1 cellular context compared by ENCODE assay signal in the genomic region with DNA sequence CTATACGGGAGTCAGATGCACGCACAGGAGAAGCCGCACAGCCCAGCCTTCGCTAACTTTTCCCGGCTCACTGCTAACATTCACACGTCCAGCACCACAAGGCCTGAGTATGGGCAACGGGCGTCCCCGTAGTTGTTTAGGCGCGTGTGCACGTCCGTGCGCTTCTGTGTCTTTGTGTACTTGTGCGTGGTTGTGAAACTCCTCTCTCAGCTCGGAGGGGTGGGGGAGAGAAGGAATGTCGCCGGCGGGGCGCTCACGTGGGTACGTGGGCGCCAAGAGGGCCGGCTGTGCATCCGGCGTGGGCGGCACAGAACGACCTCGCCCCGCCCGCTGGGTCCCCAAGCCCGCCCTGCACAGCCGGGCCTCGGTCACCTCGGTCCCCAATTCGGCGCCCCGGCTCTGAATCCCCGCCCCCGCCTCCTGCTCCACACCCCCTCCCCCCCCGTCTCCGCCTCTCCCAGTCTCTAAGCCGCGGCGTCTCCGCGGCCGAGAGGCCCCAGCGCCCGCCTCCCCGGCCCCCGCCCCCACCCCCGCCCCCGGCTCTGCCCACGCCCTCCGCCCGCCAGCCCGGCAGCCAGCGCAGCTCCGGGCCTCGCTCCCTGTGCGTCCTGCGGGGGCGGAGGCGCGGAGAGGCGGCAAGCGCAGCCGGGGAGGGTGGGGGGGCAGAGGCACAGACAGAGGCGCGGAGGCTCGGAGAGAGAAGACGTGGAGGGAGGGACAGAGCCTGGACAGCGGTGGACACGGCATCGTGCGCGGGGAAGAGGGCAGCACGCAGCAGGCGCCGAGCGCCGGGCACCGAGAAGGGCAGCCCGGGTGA.
TF ChIP-seq lines count a peak whose summit lies in the region.

A gene with protein sequence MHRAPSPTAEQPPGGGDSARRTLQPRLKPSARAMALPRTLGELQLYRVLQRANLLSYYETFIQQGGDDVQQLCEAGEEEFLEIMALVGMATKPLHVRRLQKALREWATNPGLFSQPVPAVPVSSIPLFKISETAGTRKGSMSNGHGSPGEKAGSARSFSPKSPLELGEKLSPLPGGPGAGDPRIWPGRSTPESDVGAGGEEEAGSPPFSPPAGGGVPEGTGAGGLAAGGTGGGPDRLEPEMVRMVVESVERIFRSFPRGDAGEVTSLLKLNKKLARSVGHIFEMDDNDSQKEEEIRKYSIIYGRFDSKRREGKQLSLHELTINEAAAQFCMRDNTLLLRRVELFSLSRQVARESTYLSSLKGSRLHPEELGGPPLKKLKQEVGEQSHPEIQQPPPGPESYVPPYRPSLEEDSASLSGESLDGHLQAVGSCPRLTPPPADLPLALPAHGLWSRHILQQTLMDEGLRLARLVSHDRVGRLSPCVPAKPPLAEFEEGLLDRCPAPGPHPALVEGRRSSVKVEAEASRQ (plus strand): TSS at position 673 of the 817 bp plus-strand sequence. CDS start 158 bp downstream, outside the sequence.

TF ChIP-seq in HEK293, 187 proteins besides CTCF, POLR2A, EP300 and RAD21 (continued from another document):
- TF ChIP-seq, protein P1, sequence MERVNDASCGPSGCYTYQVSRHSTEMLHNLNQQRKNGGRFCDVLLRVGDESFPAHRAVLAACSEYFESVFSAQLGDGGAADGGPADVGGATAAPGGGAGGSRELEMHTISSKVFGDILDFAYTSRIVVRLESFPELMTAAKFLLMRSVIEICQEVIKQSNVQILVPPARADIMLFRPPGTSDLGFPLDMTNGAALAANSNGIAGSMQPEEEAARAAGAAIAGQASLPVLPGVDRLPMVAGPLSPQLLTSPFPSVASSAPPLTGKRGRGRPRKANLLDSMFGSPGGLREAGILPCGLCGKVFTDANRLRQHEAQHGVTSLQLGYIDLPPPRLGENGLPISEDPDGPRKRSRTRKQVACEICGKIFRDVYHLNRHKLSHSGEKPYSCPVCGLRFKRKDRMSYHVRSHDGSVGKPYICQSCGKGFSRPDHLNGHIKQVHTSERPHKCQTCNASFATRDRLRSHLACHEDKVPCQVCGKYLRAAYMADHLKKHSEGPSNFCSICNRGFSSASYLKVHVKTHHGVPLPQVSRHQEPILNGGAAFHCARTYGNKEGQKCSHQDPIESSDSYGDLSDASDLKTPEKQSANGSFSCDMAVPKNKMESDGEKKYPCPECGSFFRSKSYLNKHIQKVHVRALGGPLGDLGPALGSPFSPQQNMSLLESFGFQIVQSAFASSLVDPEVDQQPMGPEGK (tag by site-specific recombination; IDR thresholded peaks at IDR 0.05) = peak; percentile 7; the same call in 1 of the 2 replicates
- TF ChIP-seq ZNF24 (tag by site-specific recombination; IDR thresholded peaks at IDR 0.05) (peak; percentile 44; the same call in 1 of the 2 replicates), ZNF248 (tag by site-specific recombination; IDR thresholded peaks at IDR 0.05) (no peak), ZNF146 (tag by site-specific recombination; IDR thresholded peaks at IDR 0.05) (peak; percentile 38; the same call in 1 of the 2 replicates), BCL11A (tag by site-specific recombination; IDR thresholded peaks at IDR 0.05; ENCODE audit: low read depth) (peak; percentile 60; the same call in 1 of the 2 replicates)
- TF ChIP-seq, protein P2, sequence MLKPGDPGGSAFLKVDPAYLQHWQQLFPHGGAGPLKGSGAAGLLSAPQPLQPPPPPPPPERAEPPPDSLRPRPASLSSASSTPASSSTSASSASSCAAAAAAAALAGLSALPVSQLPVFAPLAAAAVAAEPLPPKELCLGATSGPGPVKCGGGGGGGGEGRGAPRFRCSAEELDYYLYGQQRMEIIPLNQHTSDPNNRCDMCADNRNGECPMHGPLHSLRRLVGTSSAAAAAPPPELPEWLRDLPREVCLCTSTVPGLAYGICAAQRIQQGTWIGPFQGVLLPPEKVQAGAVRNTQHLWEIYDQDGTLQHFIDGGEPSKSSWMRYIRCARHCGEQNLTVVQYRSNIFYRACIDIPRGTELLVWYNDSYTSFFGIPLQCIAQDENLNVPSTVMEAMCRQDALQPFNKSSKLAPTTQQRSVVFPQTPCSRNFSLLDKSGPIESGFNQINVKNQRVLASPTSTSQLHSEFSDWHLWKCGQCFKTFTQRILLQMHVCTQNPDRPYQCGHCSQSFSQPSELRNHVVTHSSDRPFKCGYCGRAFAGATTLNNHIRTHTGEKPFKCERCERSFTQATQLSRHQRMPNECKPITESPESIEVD (tag by site-specific recombination; IDR thresholded peaks at IDR 0.05) = no peak
TF ChIP-seq in HEK293: peak in this region for 53.
